Comparison of ENCODE assay signal across 1 cellular context in genomic region chr6:33588894-33589293, GRCh38.
TF ChIP-seq lines count a peak whose summit lies in the region.

No MANE protein-coding gene starts in this region.

TF ChIP-seq in A549, 52 proteins besides CTCF, POLR2A, EP300 and RAD21 (continued from another document):
- TF ChIP-seq, protein P1, sequence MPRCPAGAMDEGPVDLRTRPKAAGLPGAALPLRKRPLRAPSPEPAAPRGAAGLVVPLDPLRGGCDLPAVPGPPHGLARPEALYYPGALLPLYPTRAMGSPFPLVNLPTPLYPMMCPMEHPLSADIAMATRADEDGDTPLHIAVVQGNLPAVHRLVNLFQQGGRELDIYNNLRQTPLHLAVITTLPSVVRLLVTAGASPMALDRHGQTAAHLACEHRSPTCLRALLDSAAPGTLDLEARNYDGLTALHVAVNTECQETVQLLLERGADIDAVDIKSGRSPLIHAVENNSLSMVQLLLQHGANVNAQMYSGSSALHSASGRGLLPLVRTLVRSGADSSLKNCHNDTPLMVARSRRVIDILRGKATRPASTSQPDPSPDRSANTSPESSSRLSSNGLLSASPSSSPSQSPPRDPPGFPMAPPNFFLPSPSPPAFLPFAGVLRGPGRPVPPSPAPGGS (IDR thresholded peaks at IDR 0.05), result no peak
- TF ChIP-seq SREBF2 (IDR thresholded peaks at IDR 0.05), result no peak
TF ChIP-seq in A549: peak in this region for 0.
